In genomic region chr16:3152273-3153076, GRCh38 we compare ENCODE assay signal across 8 cellular contexts. TPM values are rescaled to one million over a fixed set of nuclear protein-coding genes. Genes with fewer than 3 reads are reported as not detected.
DNase-seq lines count a peak whose midpoint lies in the region; ATAC-seq and TF ChIP-seq lines count a peak whose summit lies in the region.

No MANE protein-coding gene starts in this region.

- DNase-seq in EH (ENCODE audit: low read depth) (peak; percentile 94), M059J (ENCODE audit: low read depth) (peak; percentile 94), RWPE1 (ENCODE audit: low spot score) (peak; percentile 78), foreskin melanocyte (peak; percentile 86), stromal cell of bone marrow (ENCODE audit: low read depth) (peak; percentile 73)
- peak; percentile 71 for DNase-seq in activated gamma-delta T cell treated with anti-CD3 and anti-CD28 coated beads, Interleukin-2, amount 50 U/mL, for 16 hours (ENCODE audit: low read depth)

- POLR2A ChIA-PET in RWPE1 (lab: Yijun Ruan, JAX; ENCODE audit: low non-redundant PET), result interaction anchor here (0.6 kb wide), 1 partner anchor 35 kb away, joined by 4 read pairs; no protein-coding TSS in a partner anchor

- TF ChIP-seq CTCF in RWPE1 (conservative IDR thresholded peaks at IDR 0.05; ENCODE audit: low read depth), result peak; percentile 63

- no peaks in the 10 kb centered on the region for H3K9me3 ChIP-seq in neuron (ENCODE audit: low read length)

- peaks cover under 1% of the 10 kb centered on the region for H3K27me3 ChIP-seq in neuron (ENCODE audit: insufficient read depth, low read length)

- H3K4me1 ChIP-seq in neuron (ENCODE audit: insufficient read depth, low read length), result peaks cover 5% of the 10 kb centered on the region

- ATAC-seq in GM21423 (IDR thresholded peaks at IDR 0.05; ENCODE audit: unreplicated experiment), result no peak

- H2AFZ ChIP-seq in neuron (ENCODE audit: low read depth, low read length), result peak overlapping the region; percentile 6

- no peaks in the 10 kb centered on the region for H3K36me3 ChIP-seq in neuron (ENCODE audit: insufficient read depth, low read length)

- peak overlapping the region; percentile 47 for H3K4me3 ChIP-seq in neuron (ENCODE audit: low read length)

- CTCF ChIA-PET in RWPE1 (lab: Yijun Ruan, JAX), result interaction anchor here (0.8 kb wide), 1 partner anchor 35 kb away, joined by 3 read pairs; no protein-coding TSS in a partner anchor

- H3K27ac ChIP-seq in RWPE1, result peak overlapping the region; percentile 79

RNA-seq across cellular contexts. Expression of gene ZNF213, which starts 17.6 kb away (rescaled TPM):
- 1.1 and 6.2 TPM in 2 replicates for total RNA-seq in M059J (2014; rRNA removed; shearing (Covaris generic))

RNA-seq across cellular contexts. Expression of gene OR1F1, which starts 35.5 kb away (rescaled TPM):
- total RNA-seq in M059J (2014; rRNA removed; shearing (Covaris generic)), result 0.15 TPM in 1 of 2 replicates, not detected in the other

RNA-seq across cellular contexts. Expression of gene ZNF205, which starts 40.1 kb away (rescaled TPM):
- total RNA-seq in M059J (2014; rRNA removed; shearing (Covaris generic)), result 13.5 and 15.4 TPM in 2 replicates

RNA-seq across cellular contexts. Expression of gene ZSCAN10, which starts 53.4 kb away (rescaled TPM):
- total RNA-seq in M059J (2014; rRNA removed; shearing (Covaris generic)), result not detected in 2 replicates
